Comparison of ENCODE assay signal across 9 cellular contexts in genomic region chr14:30005114-30005698, GRCh38.
DNase-seq lines count a peak whose midpoint lies in the region; FAIRE-seq and TF ChIP-seq lines count a peak whose summit lies in the region.
"Had no signal": no experiment of that assay in that cellular context is flagged by ENCODE, and none has a peak within 500 bp of the region (broad histone marks: within the 10 kb centered on the region; RNA-seq: fewer than 3 reads in every experiment).

No MANE protein-coding gene starts in this region.

- peaks cover 0 to 2% (median 0%) of the 10 kb centered on the region in 3 donors for H3K27me3 Mint-ChIP-seq in immature natural killer cell (ENCODE audit: low read depth in 3 of 3)

- H3K4me3 Mint-ChIP-seq in immature natural killer cell, result no peak overlapping the region

- TF ChIP-seq CTCF in VCaP (conservative IDR thresholded peaks at IDR 0.05) (peak; percentile 82), left ventricle myocardium inferior (IDR thresholded peaks at IDR 0.05; ENCODE audit: borderline replicate concordance) (peak; percentile 89)

- intact Hi-C loops in left ventricle myocardium inferior (cut with micrococcal nuclease), result no loop called here

- H3K27ac Mint-ChIP-seq in immature natural killer cell, result no peak overlapping the region

- peak; percentile 58 for DNase-seq in COR-L47 (lab: John Stamatoyannopoulos, UW)
- DNase-seq in HCEC 1CT, result peak; percentile 78
- peak; percentile 65 for DNase-seq in NCI-H2029 (lab: John Stamatoyannopoulos, UW)
- no peak for DNase-seq in left ventricle myocardium inferior
- DNase-seq in small intestine, result peak; percentile 80
- DNase-seq in immature natural killer cell, result no peak
- DNase-seq in stimulated activated naive CD4-positive, alpha-beta T cell treated with Interleukin-2 at 50 U/mL for 16 hours (lab: John Stamatoyannopoulos, UW), result no peak

- H3K4me1 ChIP-seq in left ventricle myocardium inferior (peaks cover 3% of the 10 kb centered on the region), small intestine (ENCODE audit: control insufficient read depth in 2 of 2, insufficient read depth in 1 of 2, low read depth in 1 of 2, low read length in 1 of 2) (no peaks in the 10 kb centered on the region)

- H3K4me3 ChIP-seq in left ventricle myocardium inferior (no peak overlapping the region), small intestine (ENCODE audit: low read depth in 1 of 2, low read length in 2 of 2) (no peak overlapping the region)
- H3K4me3 ChIP-seq: HAP-1 had no signal

- no peaks in the 10 kb centered on the region for H3K4me1 Mint-ChIP-seq in immature natural killer cell

- H3K9me3 Mint-ChIP-seq in immature natural killer cell, result peaks cover 2 to 38% (median 16%) of the 10 kb centered on the region in 6 donors

- H3K27ac ChIP-seq in VCaP (no peak overlapping the region), left ventricle myocardium inferior (replicated peaks) (no peak overlapping the region), small intestine (ENCODE audit: low read depth in 1 of 2, low read length in 1 of 2) (no peak overlapping the region)

- peak; percentile 84 for FAIRE-seq in small intestine (lab: Jason Lieb, UNC)

- WGBS in small intestine, 3 donors, result 20 to 28% (median 27%) methylated on average over 6 of the region's 6 CpGs

- H3K36me3 ChIP-seq in left ventricle myocardium inferior (no peaks in the 10 kb centered on the region), small intestine (ENCODE audit: control insufficient read depth in 2 of 2, insufficient read depth in 2 of 2, low read length in 2 of 2) (no peaks in the 10 kb centered on the region)
- H3K36me3 ChIP-seq: HAP-1 had no signal

- H3K36me3 Mint-ChIP-seq in immature natural killer cell, result no peaks in the 10 kb centered on the region

- no peaks in the 10 kb centered on the region for H3K27me3 ChIP-seq in left ventricle myocardium inferior (ENCODE audit: low read depth)
- no peaks in the 10 kb centered on the region for H3K27me3 ChIP-seq in small intestine (ENCODE audit: control insufficient read depth in 2 of 2, insufficient read depth in 2 of 2, low read length in 2 of 2)

- no peaks in the 10 kb centered on the region for H3K9me3 ChIP-seq in left ventricle myocardium inferior (replicated peaks)
- H3K9me3 ChIP-seq in small intestine (ENCODE audit: control insufficient read depth, low read depth), result no peaks in the 10 kb centered on the region
- H3K9me3 ChIP-seq: HAP-1 had no signal

Comparison
In these comparisons a context has a peak if more than half of its experiments do, and no peak if none do; other contexts are left out.
1. DNase-seq: peak in COR-L47 (single experiment), HCEC 1CT (single experiment), NCI-H2029 (single experiment) and small intestine (single experiment); none in left ventricle myocardium inferior (single experiment), immature natural killer cell (0 of 3) and stimulated activated naive CD4-positive, alpha-beta T cell treated with Interleukin-2 at 50 U/mL for 16 hours (single experiment).